ENCODE assay signal across 31 cellular contexts in the genomic region with DNA sequence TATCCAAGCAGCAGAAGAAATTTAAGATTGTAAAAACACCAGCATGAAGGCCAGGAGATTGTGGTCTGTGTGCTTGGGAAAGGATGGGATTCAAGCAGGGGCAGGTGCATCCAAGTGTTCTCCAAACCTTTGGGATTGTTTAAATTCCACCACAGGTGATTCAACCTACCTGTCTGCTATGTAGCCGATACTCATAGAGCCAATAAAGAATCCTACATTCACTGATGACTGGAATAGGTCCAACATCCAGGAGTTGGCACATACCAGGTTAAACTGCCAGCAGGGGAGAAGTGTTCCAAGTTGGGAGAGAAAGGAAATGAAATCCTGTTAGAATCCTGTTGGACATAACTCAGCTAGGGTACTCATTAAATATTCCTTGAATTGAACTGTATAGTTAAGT. TPM values are rescaled to one million over a fixed set of nuclear protein-coding genes. Genes with fewer than 3 reads are reported as not detected.
"Had no signal": no experiment of that assay in that cellular context is flagged by ENCODE, and none has a peak within 500 bp of the region (broad histone marks: within the 10 kb centered on the region; RNA-seq: fewer than 3 reads in every experiment).

No MANE protein-coding gene starts in this region.

- H3K36me3 ChIP-seq: brain microvascular endothelial cell had no signal

- DNase-seq: activated CD4-positive, alpha-beta memory T cell treated with anti-CD3 and anti-CD28 coated beads for 36 hours; activated CD4-positive, alpha-beta T cell treated with anti-CD3 and anti-CD28 coated beads for 48 hours; activated CD4-positive, CD25-positive, alpha-beta regulatory T cell treated with anti-CD3 and anti-CD28 coated beads, Interleukin-2, amount 50 U/mL, for 72 hours; activated CD8-positive, alpha-beta memory T cell treated with anti-CD3 and anti-CD28 coated beads for 24 hours; activated gamma-delta T cell; activated naive CD4-positive, alpha-beta T cell treated with anti-CD3 and anti-CD28 coated beads for 36 hours; activated T-cell treated with anti-CD3 and anti-CD28 coated beads, Interleukin-2, amount 50 U/mL, for 48 hours; amygdala; brain microvascular endothelial cell; caudate nucleus; IMR-90; Kasumi-1; KBM-7; NCI-H1092; NCI-H1417; NCI-H1930; NCI-H2171 treated with DMSO at 0.1 percent for 48 hours; NCI-H345; NCI-H510A; NCI-H526 treated with DMSO at 0.1 percent for 48 hours; NCI-H82; RPMI8226; SHP77; T-helper 17 cell; T-helper 9 cell had no signal

- H3K27me3 ChIP-seq: brain microvascular endothelial cell had no signal

- H3K27ac ChIP-seq: brain microvascular endothelial cell had no signal

- H3K27ac Mint-ChIP-seq: activated CD4-positive, alpha-beta memory T cell treated with anti-CD3 and anti-CD28 coated beads for 36 hours; activated naive CD4-positive, alpha-beta T cell treated with anti-CD3 and anti-CD28 coated beads for 36 hours; activated naive CD8-positive, alpha-beta T cell; activated T-helper 17 cell treated with anti-CD3 and anti-CD28 coated beads, Interleukin-2, amount 50 U/mL, for 72 hours; T-helper 17 cell; WTC11 had no signal

- H3K4me3 Mint-ChIP-seq: activated CD4-positive, alpha-beta memory T cell treated with anti-CD3 and anti-CD28 coated beads for 36 hours; activated naive CD4-positive, alpha-beta T cell treated with anti-CD3 and anti-CD28 coated beads for 36 hours; activated naive CD8-positive, alpha-beta T cell; activated T-helper 17 cell treated with anti-CD3 and anti-CD28 coated beads, Interleukin-2, amount 50 U/mL, for 72 hours; WTC11 had no signal

- H3K4me1 Mint-ChIP-seq: activated T-helper 17 cell treated with anti-CD3 and anti-CD28 coated beads, Interleukin-2, amount 50 U/mL, for 72 hours; T-helper 17 cell had no signal

- H3K36me3 Mint-ChIP-seq: activated CD4-positive, alpha-beta memory T cell treated with anti-CD3 and anti-CD28 coated beads for 36 hours; activated naive CD8-positive, alpha-beta T cell had no signal

- H3K9me3 Mint-ChIP-seq: activated CD4-positive, alpha-beta memory T cell treated with anti-CD3 and anti-CD28 coated beads for 36 hours; activated naive CD4-positive, alpha-beta T cell treated with anti-CD3 and anti-CD28 coated beads for 36 hours; activated T-helper 17 cell treated with anti-CD3 and anti-CD28 coated beads, Interleukin-2, amount 50 U/mL, for 72 hours had no signal

- ATAC-seq: activated T-helper 17 cell treated with anti-CD3 and anti-CD28 coated beads, Interleukin-2, amount 50 U/mL, for 72 hours; Panc1; T-helper 17 cell; WTC11 had no signal

RNA-seq across cellular contexts. Expression of a gene that starts 2.2 kb away (rescaled TPM):
- total RNA-seq: activated CD4-positive, alpha-beta memory T cell treated with anti-CD3 and anti-CD28 coated beads for 36 hours; activated naive CD4-positive, alpha-beta T cell treated with anti-CD3 and anti-CD28 coated beads for 36 hours; activated T-helper 17 cell treated with anti-CD3 and anti-CD28 coated beads, Interleukin-2, amount 50 U/mL, for 72 hours; IMR-90; OCI-LY7; SK-MEL-5; T-helper 17 cell had no signal
- polyA plus RNA-seq: IMR-90 had no signal
